Comparison of ENCODE assay signal across 11 cellular contexts in the genomic region with DNA sequence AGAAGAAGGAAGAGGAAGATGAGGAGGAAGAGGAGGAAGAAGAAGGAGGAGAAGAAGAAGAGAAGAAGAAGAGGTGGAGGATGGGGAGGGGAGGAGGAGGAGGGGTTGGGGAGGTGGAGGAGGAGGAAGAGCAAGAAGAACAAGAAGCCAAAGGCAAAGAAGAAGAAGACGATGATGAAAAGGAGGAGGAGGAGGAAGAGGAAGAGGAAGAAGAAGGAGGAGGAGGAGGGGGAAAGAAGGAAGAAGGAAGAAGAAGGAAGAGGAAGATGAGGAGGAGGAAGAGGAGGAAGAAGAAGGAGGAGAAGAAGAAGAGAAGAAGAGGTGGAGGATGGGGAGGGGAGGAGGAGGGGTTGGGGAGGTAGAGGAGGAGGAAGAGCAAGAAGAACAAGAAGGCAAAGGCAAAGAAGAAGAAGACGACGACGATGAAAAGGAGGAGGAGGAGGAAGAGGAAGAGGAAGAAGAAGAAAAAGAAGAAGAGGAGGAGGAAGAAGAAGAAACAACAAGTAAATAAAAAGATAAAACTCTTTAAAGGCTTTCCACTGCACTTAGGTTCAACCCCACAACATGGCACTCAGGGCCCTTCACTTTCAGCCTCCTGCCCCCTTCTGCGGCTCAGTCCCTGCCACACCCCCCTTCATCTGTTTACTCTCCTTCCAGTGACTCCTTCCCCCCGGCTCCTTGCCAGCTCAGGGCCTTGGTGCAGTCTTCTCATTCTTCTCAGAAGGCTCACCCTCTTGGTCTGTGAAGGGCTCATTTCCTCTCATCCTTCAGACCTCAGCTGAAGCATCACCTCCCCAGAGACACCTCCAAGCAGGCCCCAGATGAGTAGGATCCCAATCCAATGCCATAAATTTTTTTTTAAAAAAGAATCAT.
A peak's percentile ranks its signal among the peaks of the same experiment; 100 is the strongest.
DNase-seq lines count a peak whose midpoint lies in the region; ATAC-seq and TF ChIP-seq lines count a peak whose summit lies in the region.
"Had no signal": no experiment of that assay in that cellular context is flagged by ENCODE, and none has a peak within 500 bp of the region (broad histone marks: within the 10 kb centered on the region; RNA-seq: fewer than 3 reads in every experiment).

No MANE protein-coding gene starts in this region.

- H3K4me1 Mint-ChIP-seq in T-helper 1 cell treated with Interleukin-12 subunit alpha and Interleukin-12 subunit beta and Interleukin-4 antibody, amounts not matched to agents 30 μg/mL and 1 μg/mL, for 36 hours (ENCODE audit: low read depth) = peaks cover 53% of the 10 kb centered on the region
- H3K4me1 Mint-ChIP-seq in activated naive CD8-positive, alpha-beta T cell treated with anti-CD3 and anti-CD28 coated beads for 36 hours = peaks cover 61% of the 10 kb centered on the region

- DNase-seq in T-helper 1 cell (no peak), sciatic nerve (ENCODE audit: low spot score) (peak; percentile 10), MM.1S (no peak), SHP77 treated with DMSO at 0.1 percent for 48 hours (lab: John Stamatoyannopoulos, UW) (no peak)
- peak; percentile 39 for DNase-seq in activated naive CD8-positive, alpha-beta T cell treated with anti-CD3 and anti-CD28 coated beads for 36 hours
- DNase-seq: ACHN, DMS53 had no signal

- H3K36me3 ChIP-seq in HEK293 (ENCODE audit: control insufficient read depth in 2 of 2, insufficient read depth in 1 of 2, low read length in 2 of 2) (no peaks in the 10 kb centered on the region), MM.1S (replicated peaks; ENCODE audit: insufficient read depth, low read length) (no peaks in the 10 kb centered on the region)
- H3K36me3 ChIP-seq: neutrophil had no signal

- no peaks in the 10 kb centered on the region for H3K27me3 ChIP-seq in MM.1S (replicated peaks; ENCODE audit: insufficient read depth, low read length)

- POLR2A ChIA-PET in HEK293 (lab: Yijun Ruan, JAX) = no interaction called here

- H3K27ac ChIP-seq in HEK293 (ENCODE audit: extremely low read depth, low read depth, low read length) (no peak overlapping the region), MM.1S (ENCODE audit: low read length) (no peak overlapping the region)
- H3K27ac ChIP-seq: neutrophil had no signal

- no peaks in the 10 kb centered on the region for H3K9me3 ChIP-seq in HEK293 (ENCODE audit: control insufficient read depth, insufficient read depth, low read depth, low read length)
- no peaks in the 10 kb centered on the region for H3K9me3 ChIP-seq in MM.1S (replicated peaks; ENCODE audit: insufficient read depth, low read length)
- H3K9me3 ChIP-seq: neutrophil had no signal

- no peak overlapping the region for H3K4me2 ChIP-seq in MM.1S (ENCODE audit: low read depth, low read length)

- peaks cover 1% of the 10 kb centered on the region for H3K36me3 Mint-ChIP-seq in T-helper 1 cell treated with Interleukin-12 subunit alpha and Interleukin-12 subunit beta and Interleukin-4 antibody, amounts not matched to agents 30 μg/mL and 1 μg/mL, for 36 hours (ENCODE audit: low read depth)
- peaks cover 1% of the 10 kb centered on the region for H3K36me3 Mint-ChIP-seq in activated naive CD8-positive, alpha-beta T cell treated with anti-CD3 and anti-CD28 coated beads for 36 hours

- no peak overlapping the region for H2AFZ ChIP-seq in MM.1S (ENCODE audit: low read length)

- CTCF ChIA-PET in HEK293 (lab: Yijun Ruan, JAX) = interaction anchor here (0.7 to 0.8 kb wide), 2 partner anchors 10 to 56 kb away, joined by 3 to 5 read pairs; no protein-coding TSS in a partner anchor

- no peaks in the 10 kb centered on the region for H3K79me2 ChIP-seq in MM.1S (ENCODE audit: low read length)

- H3K27me3 Mint-ChIP-seq in T-helper 1 cell treated with Interleukin-12 subunit alpha and Interleukin-12 subunit beta and Interleukin-4 antibody, amounts not matched to agents 30 μg/mL and 1 μg/mL, for 36 hours (ENCODE audit: low read depth) = peaks cover 4% of the 10 kb centered on the region
- no peaks in the 10 kb centered on the region for H3K27me3 Mint-ChIP-seq in activated naive CD8-positive, alpha-beta T cell treated with anti-CD3 and anti-CD28 coated beads for 36 hours

- intact Hi-C loops in sciatic nerve (cut with DNase I) = no loop called here

- H4K20me1 ChIP-seq in MM.1S (ENCODE audit: insufficient read depth, low read length) = no peaks in the 10 kb centered on the region

- no peak overlapping the region for H3K4me3 ChIP-seq in HEK293 (ENCODE audit: low read depth, low read length)
- H3K4me3 ChIP-seq in MM.1S (ENCODE audit: low read length) = no peak overlapping the region

- no peak overlapping the region for H3K9ac ChIP-seq in MM.1S (ENCODE audit: low read length)

- H3F3A ChIP-seq in MM.1S (ENCODE audit: insufficient read depth, low read length) = no peaks in the 10 kb centered on the region

- H3K4me1 ChIP-seq in HEK293 (ENCODE audit: control insufficient read depth, insufficient read depth, low read length) (no peaks in the 10 kb centered on the region), MM.1S (ENCODE audit: low read length) (0 out of 2 replicates have a peak, but pooled peaks cover 4% of the 10 kb centered on the region)

- TF ChIP-seq CTCF in HEK293 (tag by site-specific recombination; IDR thresholded peaks at IDR 0.05) (no peak), MM.1S (IDR thresholded peaks at IDR 0.05; ENCODE audit: low read length) (no peak)

- no peak for ATAC-seq in sciatic nerve
- ATAC-seq in HG03342 (IDR thresholded peaks at IDR 0.05; ENCODE audit: unreplicated experiment) = no peak

- H3K9me2 ChIP-seq in MM.1S (replicated peaks; ENCODE audit: insufficient read depth, low read length) = no peaks in the 10 kb centered on the region

- H3K4me3 Mint-ChIP-seq in T-helper 1 cell treated with Interleukin-12 subunit alpha and Interleukin-12 subunit beta and Interleukin-4 antibody, amounts not matched to agents 30 μg/mL and 1 μg/mL, for 36 hours = no peak overlapping the region
- H3K4me3 Mint-ChIP-seq in activated naive CD8-positive, alpha-beta T cell treated with anti-CD3 and anti-CD28 coated beads for 36 hours = no peak overlapping the region

- no peaks in the 10 kb centered on the region for H3K9me3 Mint-ChIP-seq in T-helper 1 cell treated with Interleukin-12 subunit alpha and Interleukin-12 subunit beta and Interleukin-4 antibody, amounts not matched to agents 30 μg/mL and 1 μg/mL, for 36 hours
- peaks cover 8% of the 10 kb centered on the region for H3K9me3 Mint-ChIP-seq in activated naive CD8-positive, alpha-beta T cell treated with anti-CD3 and anti-CD28 coated beads for 36 hours

- peak overlapping the region; percentile 77 for H3K27ac Mint-ChIP-seq in T-helper 1 cell treated with Interleukin-12 subunit alpha and Interleukin-12 subunit beta and Interleukin-4 antibody, amounts not matched to agents 30 μg/mL and 1 μg/mL, for 36 hours
- H3K27ac Mint-ChIP-seq in activated naive CD8-positive, alpha-beta T cell treated with anti-CD3 and anti-CD28 coated beads for 36 hours = peak overlapping the region; percentile 77

TF ChIP-seq in HEK293, 187 proteins besides CTCF, POLR2A, EP300 and RAD21:
- TF ChIP-seq GLIS1 (tag by site-specific recombination; IDR thresholded peaks at IDR 0.05) (no peak), ZNF366 (tag by site-specific recombination; conservative IDR thresholded peaks at IDR 0.05) (peak; percentile 34; the same call in 1 of the 2 replicates), KLF10 (tag by site-specific recombination; IDR thresholded peaks at IDR 0.05) (peak; percentile 20; the same call in 1 of the 2 replicates), ZNF274 (IDR thresholded peaks at IDR 0.05; ENCODE audit: low read length) (no peak), ZNF274 (tag by site-specific recombination; IDR thresholded peaks at IDR 0.05; ENCODE audit: borderline replicate concordance) (no peak), KLF9 (tag by site-specific recombination; IDR thresholded peaks at IDR 0.05; ENCODE audit: low read depth) (peak; percentile 64; the same call in 1 of the 2 replicates), GLI4 (tag by site-specific recombination; IDR thresholded peaks at IDR 0.05) (no peak), HOXC10 (CRISPR knock-in tag; IDR thresholded peaks at IDR 0.05) (no peak), EGR2 (tag by site-specific recombination; IDR thresholded peaks at IDR 0.05; ENCODE audit: low read depth) (peak; percentile 44; the same call in 1 of the 2 replicates), ZFP37 (tag by site-specific recombination; IDR thresholded peaks at IDR 0.05) (no peak), ZNF624 (tag by site-specific recombination; IDR thresholded peaks at IDR 0.05) (no peak), ZNF747 (tag by site-specific recombination; IDR thresholded peaks at IDR 0.05) (no peak)
- TF ChIP-seq, protein P1, sequence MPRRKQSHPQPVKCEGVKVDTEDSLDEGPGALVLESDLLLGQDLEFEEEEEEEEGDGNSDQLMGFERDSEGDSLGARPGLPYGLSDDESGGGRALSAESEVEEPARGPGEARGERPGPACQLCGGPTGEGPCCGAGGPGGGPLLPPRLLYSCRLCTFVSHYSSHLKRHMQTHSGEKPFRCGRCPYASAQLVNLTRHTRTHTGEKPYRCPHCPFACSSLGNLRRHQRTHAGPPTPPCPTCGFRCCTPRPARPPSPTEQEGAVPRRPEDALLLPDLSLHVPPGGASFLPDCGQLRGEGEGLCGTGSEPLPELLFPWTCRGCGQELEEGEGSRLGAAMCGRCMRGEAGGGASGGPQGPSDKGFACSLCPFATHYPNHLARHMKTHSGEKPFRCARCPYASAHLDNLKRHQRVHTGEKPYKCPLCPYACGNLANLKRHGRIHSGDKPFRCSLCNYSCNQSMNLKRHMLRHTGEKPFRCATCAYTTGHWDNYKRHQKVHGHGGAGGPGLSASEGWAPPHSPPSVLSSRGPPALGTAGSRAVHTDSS (tag by site-specific recombination; IDR thresholded peaks at IDR 0.05) = peak; percentile 92

Comparison
In these comparisons a context has a peak if more than half of its experiments do, and no peak if none do; other contexts are left out.
1. DNase-seq: peak in activated naive CD8-positive, alpha-beta T cell treated with anti-CD3 and anti-CD28 coated beads for 36 hours (single experiment) and sciatic nerve (single experiment); none in T-helper 1 cell (0 of 5), MM.1S (single experiment) and SHP77 treated with DMSO at 0.1 percent for 48 hours (single experiment).